In genomic region chr12:65891987-65892481, GRCh38 we compare ENCODE assay signal across 8 cellular contexts.
A peak's percentile ranks its signal among the peaks of the same experiment; 100 is the strongest.
DNase-seq lines count a peak whose midpoint lies in the region; ATAC-seq and TF ChIP-seq lines count a peak whose summit lies in the region.

No MANE protein-coding gene starts in this region.

- no peak overlapping the region for H3K4me3 Mint-ChIP-seq in CD4-positive, alpha-beta T cell
- H3K4me3 Mint-ChIP-seq in immature natural killer cell (no peak overlapping the region), T-helper 17 cell (no peak overlapping the region)

- peak overlapping the region; percentile 81 for H3K23ac ChIP-seq in IMR-90 (ENCODE audit: low read depth, low read length)

- peak; percentile 99 for DNase-seq in IMR-90
- DNase-seq in cerebellum (ENCODE audit: low spot score), result peak; percentile 85
- DNase-seq in lower leg skin (ENCODE audit: low spot score in 2 of 2), result peak; percentile 91 to 95
- peak; percentile 84 for DNase-seq in ureter (ENCODE audit: low spot score)
- DNase-seq in CD4-positive, alpha-beta T cell, result no peak
- DNase-seq in immature natural killer cell, result no peak
- no peak for DNase-seq in T-helper 17 cell

- intact Hi-C loops in IMR-90 (cut with micrococcal nuclease), result loop anchor here (5.0 kb wide), 1 partner anchor 65 kb away; no protein-coding TSS in a partner anchor
- intact Hi-C loops in lower leg skin (cut with DNase I; ENCODE audit: low total_unique reads), result no loop called here
- intact Hi-C loops in CD4-positive, alpha-beta T cell (cut with DNase I, micrococcal nuclease), result no loop called here

- no peaks in the 10 kb centered on the region; the same call in 1 of the 2 replicates for H3K36me3 ChIP-seq in IMR-90 (ENCODE audit: control insufficient read depth, insufficient read depth, low read length)

- H2BK20ac ChIP-seq in IMR-90 (ENCODE audit: low read depth, low read length), result peak overlapping the region; percentile 53

- H4K5ac ChIP-seq in IMR-90 (ENCODE audit: low read depth, low read length), result peak overlapping the region; percentile 27

- WGBS in IMR-90 (ENCODE audit: extremely low coverage in 2 of 2, insufficient read length in 1 of 2), 2 experiments, result 0% methylated on average over 4 of the region's 10 CpGs; no CpG with 5 or more reads in 1 of the 2 experiments
- 5 to 8% methylated on average over 10 of the region's 10 CpGs for WGBS in lower leg skin, 2 donors

- H4K8ac ChIP-seq in IMR-90 (ENCODE audit: low read depth in 2 of 2, low read length in 2 of 2), result peak overlapping the region; percentile 55 to 76; a peak in 3 of 4 replicates

- peak overlapping the region; percentile 84 for H2BK5ac ChIP-seq in IMR-90 (ENCODE audit: low read depth, low read length, poor library complexity, severe bottlenecking)

- peak overlapping the region; percentile 91 for H3K4ac ChIP-seq in IMR-90 (ENCODE audit: low read depth, low read length)

- peak overlapping the region; percentile 68 for H3K18ac ChIP-seq in IMR-90 (ENCODE audit: low read depth, low read length)

- H2BK15ac ChIP-seq in IMR-90 (ENCODE audit: low read depth, low read length), result peak overlapping the region; percentile 9; the same call in 1 of the 3 replicates

- peak; percentile 75 for ATAC-seq in IMR-90 (ENCODE audit: low read depth)
- no peak for ATAC-seq in CD4-positive, alpha-beta T cell (ENCODE audit: poor library complexity)
- ATAC-seq in GM18870 (IDR thresholded peaks at IDR 0.05; ENCODE audit: unreplicated experiment), result no peak
- no peak for ATAC-seq in T-helper 17 cell

- CTCF ChIA-PET in IMR-90 (lab: Yijun Ruan, JAX), result interaction anchor here (0.6 kb wide), 1 partner anchor 47 kb away, joined by 3 read pairs; no protein-coding TSS in a partner anchor
- CTCF ChIA-PET in CD4-positive, alpha-beta T cell (lab: Charles Lee), result no interaction called here

- H2AK9ac ChIP-seq in IMR-90 (replicated peaks; ENCODE audit: low read depth, low read length, poor library complexity), result no peak overlapping the region

- no peak overlapping the region for H3K27ac Mint-ChIP-seq in CD4-positive, alpha-beta T cell
- peak overlapping the region in 1 of 6 donors; percentile 18 for H3K27ac Mint-ChIP-seq in immature natural killer cell
- H3K27ac Mint-ChIP-seq in T-helper 17 cell, result no peak overlapping the region

- POLR2A ChIA-PET in IMR-90 (lab: Charles Lee; ENCODE audit: unreplicated experiment), result interaction anchor here (0.8 kb wide), 1 partner anchor 285 kb away, joined by 3 read pairs; no protein-coding TSS in a partner anchor
- POLR2A ChIA-PET in CD4-positive, alpha-beta T cell (lab: Charles Lee), result no interaction called here

- H2BK120ac ChIP-seq in IMR-90 (ENCODE audit: low read depth, low read length), result peak overlapping the region; percentile 89

- no peaks in the 10 kb centered on the region for H3K9me3 Mint-ChIP-seq in CD4-positive, alpha-beta T cell
- no peaks in the 10 kb centered on the region for H3K9me3 Mint-ChIP-seq in immature natural killer cell

- TF ChIP-seq CTCF in IMR-90 (conservative IDR thresholded peaks at IDR 0.05; ENCODE audit: low read depth, low read length) (no peak), lower leg skin (IDR thresholded peaks at IDR 0.05) (no peak)
- no peak for TF ChIP-seq CTCF in CD4-positive, alpha-beta T cell (IDR thresholded peaks at IDR 0.05)

- no TSS peak for BruUV-seq in IMR-90 (replicated peaks; lab: Mats Ljungman, UMichigan)

- dilution Hi-C loops in IMR-90 (cut with HindIII; ENCODE audit: low sequenced_read_pairs, unreplicated experiment), result no loop called here

- peaks cover 52% of the 10 kb centered on the region for H4K20me1 ChIP-seq in IMR-90 (ENCODE audit: insufficient read depth, low read length)

- in situ Hi-C loops in IMR-90 (cut with MboI; ENCODE audit: low sequenced_read_pairs), result no loop called here

- peak overlapping the region; percentile 68 for H3K9ac ChIP-seq in IMR-90 (ENCODE audit: low read depth, low read length)

- H3K9me3 ChIP-seq in IMR-90 (ENCODE audit: control insufficient read depth, insufficient read depth, low read length) (no peaks in the 10 kb centered on the region), T-helper 17 cell (ENCODE audit: control insufficient read depth, low read length, poor library complexity, severe bottlenecking) (no peaks in the 10 kb centered on the region)
- H3K9me3 ChIP-seq in CD4-positive, alpha-beta T cell (ENCODE audit: control insufficient read depth, low read length), result no peaks in the 10 kb centered on the region

- H3K56ac ChIP-seq in IMR-90 (ENCODE audit: extremely low read depth, insufficient read depth, low read length), result peak overlapping the region; percentile 53; the same call in 1 of the 2 replicates

- H3K27ac ChIP-seq in IMR-90 (ENCODE audit: insufficient read depth, low read length), result peak overlapping the region; percentile 83
- H3K27ac ChIP-seq in CD4-positive, alpha-beta T cell (ENCODE audit: low read depth, low read length), result no peak overlapping the region

- peaks cover 17% of the 10 kb centered on the region for H3K27me3 Mint-ChIP-seq in CD4-positive, alpha-beta T cell
- peaks cover 0 to 8% (median 2%) of the 10 kb centered on the region in 3 donors for H3K27me3 Mint-ChIP-seq in immature natural killer cell (ENCODE audit: low read depth in 3 of 3)
- peaks cover 57% of the 10 kb centered on the region for H3K27me3 Mint-ChIP-seq in T-helper 17 cell

- H3K4me1 ChIP-seq in IMR-90 (ENCODE audit: control insufficient read depth, insufficient read depth, low read length), result peaks cover 29% of the 10 kb centered on the region

- no peak overlapping the region for H2AFZ ChIP-seq in IMR-90 (replicated peaks; ENCODE audit: low read length, poor library complexity)

- peak overlapping the region; percentile 76 for H3K4me2 ChIP-seq in IMR-90 (ENCODE audit: low read depth, low read length)

- peak overlapping the region; percentile 61; the same call in 1 of the 2 replicates for H2AK5ac ChIP-seq in IMR-90 (ENCODE audit: low read depth, low read length)

- H3K79me1 ChIP-seq in IMR-90 (ENCODE audit: low read depth in 1 of 2, low read length in 2 of 2), result peaks cover 6 to 72% of the 10 kb centered on the region in 2 experiments; a peak in 2 of 4 replicates

- TF ChIP-seq POLR2A in IMR-90 (IDR thresholded peaks at IDR 0.05; ENCODE audit: low read depth, low read length) (peak; percentile 62), lower leg skin (IDR thresholded peaks at IDR 0.05) (no peak)

- peak overlapping the region; percentile 42; the same call in 1 of the 2 replicates for H4K91ac ChIP-seq in IMR-90 (ENCODE audit: insufficient read depth, low read depth, low read length)

- H3K14ac ChIP-seq in IMR-90 (replicated peaks; ENCODE audit: low read depth, low read length), result peak overlapping the region; percentile 74

- H3K36me3 Mint-ChIP-seq in CD4-positive, alpha-beta T cell (ENCODE audit: low read depth), result no peaks in the 10 kb centered on the region
- H3K36me3 Mint-ChIP-seq in immature natural killer cell (peaks cover 0 to 5% (median 0%) of the 10 kb centered on the region in 3 donors), T-helper 17 cell (ENCODE audit: low read depth) (no peaks in the 10 kb centered on the region)

- peaks cover 13% of the 10 kb centered on the region for H3K9me1 ChIP-seq in IMR-90 (ENCODE audit: insufficient read depth, low read length)

- peak; percentile 27 for TF ChIP-seq RAD21 in IMR-90 (IDR thresholded peaks at IDR 0.05; ENCODE audit: low read length)

- H3K4me3 ChIP-seq in IMR-90 (ENCODE audit: insufficient read depth, low read depth, low read length) (peak overlapping the region; percentile 14), lower leg skin (ENCODE audit: low read depth, poor library complexity, severe bottlenecking) (no peak overlapping the region)

- no peaks in the 10 kb centered on the region for H3K4me1 Mint-ChIP-seq in CD4-positive, alpha-beta T cell (ENCODE audit: low read depth)
- H3K4me1 Mint-ChIP-seq in immature natural killer cell, result peaks cover 24 to 26% of the 10 kb centered on the region in 2 donors
- peaks cover 2% of the 10 kb centered on the region for H3K4me1 Mint-ChIP-seq in T-helper 17 cell

- no peaks in the 10 kb centered on the region for H3K27me3 ChIP-seq in IMR-90 (ENCODE audit: control insufficient read depth, insufficient read depth, low read length)
- peaks cover 5% of the 10 kb centered on the region for H3K27me3 ChIP-seq in CD4-positive, alpha-beta T cell (ENCODE audit: control insufficient read depth, insufficient read depth, low read length)

TF ChIP-seq in IMR-90, 13 proteins besides CTCF, POLR2A, EP300 and RAD21 (continues in another document):
- TF ChIP-seq FOS (IDR thresholded peaks at IDR 0.05; ENCODE audit: low read depth, low read length), result peak; percentile 87; the same call in 1 of the 2 replicates
- TF ChIP-seq USF2 (IDR thresholded peaks at IDR 0.05; ENCODE audit: low read depth, low read length), result peak; percentile 91
- peak; percentile 91 for TF ChIP-seq BHLHE40 (IDR thresholded peaks at IDR 0.05; ENCODE audit: low read depth, low read length)
- no peak; the same call in 1 of the 2 replicates for TF ChIP-seq CHD1 (IDR thresholded peaks at IDR 0.05; ENCODE audit: low read depth, low read length)
- TF ChIP-seq NFE2L2 (IDR thresholded peaks at IDR 0.05; ENCODE audit: low read depth, low read length), result no peak
- TF ChIP-seq MAZ (IDR thresholded peaks at IDR 0.05; ENCODE audit: borderline replicate concordance, low read depth, low read length), result peak; percentile 50; the same call in 1 of the 2 replicates
- no peak for TF ChIP-seq RFX5 (IDR thresholded peaks at IDR 0.05; ENCODE audit: low read depth, low read length)
- TF ChIP-seq MAFK (IDR thresholded peaks at IDR 0.05; ENCODE audit: low read depth, low read length), result 0 out of 2 replicates have a peak, but pooled peaks have one; percentile 6
- TF ChIP-seq MXI1 (IDR thresholded peaks at IDR 0.05; ENCODE audit: borderline replicate concordance, low read depth, low read length), result peak; percentile 74
- TF ChIP-seq ELK1 (IDR thresholded peaks at IDR 0.05; ENCODE audit: borderline replicate concordance, low read depth, low read length), result no peak
- peak; percentile 5; the same call in 1 of the 2 replicates for TF ChIP-seq CEBPB (IDR thresholded peaks at IDR 0.05; ENCODE audit: low read depth, low read length)

Comparison
In these comparisons a context has a peak if more than half of its experiments do, and no peak if none do; other contexts are left out.
1. DNase-seq: peak in IMR-90 (single experiment), cerebellum (single experiment), lower leg skin (2 of 2) and ureter (single experiment); none in CD4-positive, alpha-beta T cell (0 of 10), immature natural killer cell (0 of 3) and T-helper 17 cell (0 of 3).